1 cellular context compared by ENCODE assay signal in the genomic region with DNA sequence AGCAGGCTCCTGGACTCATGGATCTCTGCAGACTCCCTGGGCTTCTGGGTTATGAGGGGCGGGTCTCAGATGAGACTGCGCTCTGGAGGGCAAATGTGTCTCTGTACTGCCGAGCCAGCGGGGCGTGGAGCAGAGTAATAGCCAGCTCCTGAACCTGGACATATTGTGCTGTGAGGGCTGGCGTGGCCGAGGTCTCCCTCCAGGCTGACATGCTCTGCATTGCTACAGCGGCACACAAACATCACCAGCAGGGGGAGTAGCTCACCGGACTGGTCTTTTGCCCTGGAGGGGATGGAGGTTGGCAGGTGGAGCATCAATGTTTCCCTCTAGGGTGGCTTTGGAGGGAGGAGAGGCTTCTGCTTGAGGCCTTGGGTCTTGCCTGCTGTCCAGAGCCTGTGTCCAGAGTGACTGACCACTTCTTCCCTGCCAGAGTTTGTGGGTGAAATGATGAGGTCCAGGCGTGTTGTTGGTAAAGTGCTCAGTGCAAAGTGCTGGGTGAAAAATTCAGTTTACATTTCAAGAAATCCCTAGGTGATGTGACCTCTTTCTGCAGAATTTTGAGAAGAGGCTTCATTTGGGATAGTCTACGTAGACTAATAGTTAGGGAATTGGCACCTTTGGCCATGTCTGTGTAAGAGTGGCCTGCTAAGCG.
TF ChIP-seq lines count a peak whose summit lies in the region.

No MANE protein-coding gene starts in this region.

TF ChIP-seq in HCT116, 20 proteins besides CTCF, POLR2A, EP300 and RAD21 (continued from another document):
- TF ChIP-seq, protein P1, sequence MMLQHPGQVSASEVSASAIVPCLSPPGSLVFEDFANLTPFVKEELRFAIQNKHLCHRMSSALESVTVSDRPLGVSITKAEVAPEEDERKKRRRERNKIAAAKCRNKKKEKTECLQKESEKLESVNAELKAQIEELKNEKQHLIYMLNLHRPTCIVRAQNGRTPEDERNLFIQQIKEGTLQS (IDR thresholded peaks at IDR 0.05) = no peak
- TF ChIP-seq JUND (IDR thresholded peaks at IDR 0.05) = no peak
- no peak for TF ChIP-seq SRF (IDR thresholded peaks at IDR 0.05; ENCODE audit: low read depth)
- TF ChIP-seq, protein P2, sequence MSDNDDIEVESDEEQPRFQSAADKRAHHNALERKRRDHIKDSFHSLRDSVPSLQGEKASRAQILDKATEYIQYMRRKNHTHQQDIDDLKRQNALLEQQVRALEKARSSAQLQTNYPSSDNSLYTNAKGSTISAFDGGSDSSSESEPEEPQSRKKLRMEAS (IDR thresholded peaks at IDR 0.05) = no peak
TF ChIP-seq in HCT116: peak in this region for 1.
